Comparison of ENCODE assay signal across 11 cellular contexts in the genomic region with DNA sequence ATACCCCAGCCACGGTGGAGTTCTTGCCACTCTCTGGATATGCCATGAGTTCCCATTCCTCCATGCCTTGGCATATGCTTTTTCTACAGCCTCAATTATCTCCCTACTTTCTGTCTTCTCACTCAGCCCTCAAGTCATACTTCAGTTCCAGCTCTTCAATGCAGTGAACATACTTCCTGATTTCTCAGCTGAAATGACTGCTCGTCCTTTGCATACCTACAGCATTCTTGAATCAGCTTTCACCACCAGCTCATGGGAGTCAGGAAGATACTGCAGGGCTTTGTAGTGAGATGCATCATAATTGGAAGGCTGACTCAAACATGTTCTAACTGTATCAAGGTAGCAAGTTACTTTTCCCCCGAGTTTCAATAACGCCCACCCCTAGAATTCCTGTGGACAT.
DNase-seq lines count a peak whose midpoint lies in the region; ATAC-seq and TF ChIP-seq lines count a peak whose summit lies in the region.
"Had no signal": no experiment of that assay in that cellular context is flagged by ENCODE, and none has a peak within 500 bp of the region (broad histone marks: within the 10 kb centered on the region; RNA-seq: fewer than 3 reads in every experiment).

No MANE protein-coding gene starts in this region.

- H3K27me3 Mint-ChIP-seq in activated CD8-positive, alpha-beta T cell treated with anti-CD3 and anti-CD28 coated beads for 36 hours: peaks cover 3% of the 10 kb centered on the region
- H3K27me3 Mint-ChIP-seq in naive thymus-derived CD4-positive, alpha-beta T cell: peaks cover 0 to 18% (median 7%) of the 10 kb centered on the region in 5 donors

- peak; percentile 20 for DNase-seq in AG09309 (ENCODE audit: low read depth)
- DNase-seq in islet precursor cell: peak; percentile 72
- DNase-seq in NCI-H146 treated with DMSO at 0.1 percent for 48 hours (lab: John Stamatoyannopoulos, UW; ENCODE audit: unreplicated experiment): no peak
- DNase-seq in activated CD8-positive, alpha-beta T cell treated with anti-CD3 and anti-CD28 coated beads for 36 hours: no peak
- no peak for DNase-seq in naive thymus-derived CD4-positive, alpha-beta T cell
- DNase-seq: activated CD4-positive, alpha-beta T cell treated with anti-CD3 and anti-CD28 coated beads, Interleukin-2, amount 50 U/mL, for 4 hours; activated effector memory CD4-positive, alpha-beta T cell treated with Interleukin-2 at 50 U/mL for 16 hours; T-helper 2 cell had no signal

- no peaks in the 10 kb centered on the region for H3K36me3 ChIP-seq in naive thymus-derived CD4-positive, alpha-beta T cell (ENCODE audit: control insufficient read depth in 2 of 3, insufficient read depth in 3 of 3, low read length in 3 of 3)

- ATAC-seq in HG02852 (IDR thresholded peaks at IDR 0.05; ENCODE audit: unreplicated experiment) (peak; percentile 77), SK-N-SH treated with all-trans-retinoic acid at 6 μM for 48 hours (peak; percentile 88), GM19467 (IDR thresholded peaks at IDR 0.05; ENCODE audit: unreplicated experiment) (no peak)
- no peak for ATAC-seq in activated CD8-positive, alpha-beta T cell treated with anti-CD3 and anti-CD28 coated beads for 36 hours
- ATAC-seq in naive thymus-derived CD4-positive, alpha-beta T cell: no peak

- no peak overlapping the region for H3K4me3 ChIP-seq in AG09309 (ENCODE audit: control insufficient read depth, low read depth, low read length)
- H3K4me3 ChIP-seq in naive thymus-derived CD4-positive, alpha-beta T cell (ENCODE audit: low read length): no peak overlapping the region

- no peaks in the 10 kb centered on the region for H3K4me1 ChIP-seq in naive thymus-derived CD4-positive, alpha-beta T cell (ENCODE audit: control insufficient read depth in 2 of 2, insufficient read depth in 2 of 2, low read length in 2 of 2)

- no peak for TF ChIP-seq CTCF in AG09309 (IDR thresholded peaks at IDR 0.05; ENCODE audit: control insufficient read depth, insufficient read depth, low read depth, low read length, missing control alignments)
- no peak for TF ChIP-seq CTCF in activated CD8-positive, alpha-beta T cell treated with anti-CD3 and anti-CD28 coated beads for 36 hours (IDR thresholded peaks at IDR 0.05)

- H3K27me3 ChIP-seq in naive thymus-derived CD4-positive, alpha-beta T cell (ENCODE audit: control insufficient read depth in 2 of 2, insufficient read depth in 2 of 2, low read length in 2 of 2): no peaks in the 10 kb centered on the region

- no peaks in the 10 kb centered on the region for H3K9me3 Mint-ChIP-seq in activated CD8-positive, alpha-beta T cell treated with anti-CD3 and anti-CD28 coated beads for 36 hours
- no peaks in the 10 kb centered on the region for H3K9me3 Mint-ChIP-seq in naive thymus-derived CD4-positive, alpha-beta T cell

- H3K27ac Mint-ChIP-seq in activated CD8-positive, alpha-beta T cell treated with anti-CD3 and anti-CD28 coated beads for 36 hours: no peak overlapping the region
- no peak overlapping the region for H3K27ac Mint-ChIP-seq in naive thymus-derived CD4-positive, alpha-beta T cell

- CTCF ChIA-PET in activated CD8-positive, alpha-beta T cell treated with anti-CD3 and anti-CD28 coated beads for 36 hours (lab: Charles Lee): no interaction called here
- CTCF ChIA-PET in naive thymus-derived CD4-positive, alpha-beta T cell (lab: Charles Lee): no interaction called here

- H3K36me3 Mint-ChIP-seq in activated CD8-positive, alpha-beta T cell treated with anti-CD3 and anti-CD28 coated beads for 36 hours (ENCODE audit: low read depth): no peaks in the 10 kb centered on the region
- H3K36me3 Mint-ChIP-seq in naive thymus-derived CD4-positive, alpha-beta T cell: no peaks in the 10 kb centered on the region

- intact Hi-C loops in activated CD8-positive, alpha-beta T cell treated with anti-CD3 and anti-CD28 coated beads for 36 hours (cut with micrococcal nuclease): no loop called here
- intact Hi-C loops in naive thymus-derived CD4-positive, alpha-beta T cell (cut with micrococcal nuclease): no loop called here

- H3K9me3 ChIP-seq in naive thymus-derived CD4-positive, alpha-beta T cell (ENCODE audit: control insufficient read depth in 2 of 3, low read length in 3 of 3): no peaks in the 10 kb centered on the region

- POLR2A ChIA-PET in activated CD8-positive, alpha-beta T cell treated with anti-CD3 and anti-CD28 coated beads for 36 hours (lab: Charles Lee): no interaction called here
- POLR2A ChIA-PET in naive thymus-derived CD4-positive, alpha-beta T cell (lab: Charles Lee): no interaction called here

- no peak overlapping the region for H3K4me3 Mint-ChIP-seq in activated CD8-positive, alpha-beta T cell treated with anti-CD3 and anti-CD28 coated beads for 36 hours
- no peak overlapping the region for H3K4me3 Mint-ChIP-seq in naive thymus-derived CD4-positive, alpha-beta T cell

- H3K4me1 Mint-ChIP-seq in activated CD8-positive, alpha-beta T cell treated with anti-CD3 and anti-CD28 coated beads for 36 hours (ENCODE audit: low read depth): no peaks in the 10 kb centered on the region
- no peaks in the 10 kb centered on the region for H3K4me1 Mint-ChIP-seq in naive thymus-derived CD4-positive, alpha-beta T cell

- H3K27ac ChIP-seq in naive thymus-derived CD4-positive, alpha-beta T cell (ENCODE audit: low read depth, low read length): no peak overlapping the region

TF ChIP-seq in SK-N-SH treated with all-trans-retinoic acid at 6 μM for 48 hours, 23 proteins besides CTCF, POLR2A, EP300 and RAD21:
- no peak for TF ChIP-seq CSDC2 (CRISPR knock-in tag; IDR thresholded peaks at IDR 0.05)
- TF ChIP-seq GLIS3 (CRISPR knock-in tag; IDR thresholded peaks at IDR 0.05): no peak
- TF ChIP-seq ZFP3 (CRISPR knock-in tag; IDR thresholded peaks at IDR 0.05): no peak
- TF ChIP-seq, protein P1, sequence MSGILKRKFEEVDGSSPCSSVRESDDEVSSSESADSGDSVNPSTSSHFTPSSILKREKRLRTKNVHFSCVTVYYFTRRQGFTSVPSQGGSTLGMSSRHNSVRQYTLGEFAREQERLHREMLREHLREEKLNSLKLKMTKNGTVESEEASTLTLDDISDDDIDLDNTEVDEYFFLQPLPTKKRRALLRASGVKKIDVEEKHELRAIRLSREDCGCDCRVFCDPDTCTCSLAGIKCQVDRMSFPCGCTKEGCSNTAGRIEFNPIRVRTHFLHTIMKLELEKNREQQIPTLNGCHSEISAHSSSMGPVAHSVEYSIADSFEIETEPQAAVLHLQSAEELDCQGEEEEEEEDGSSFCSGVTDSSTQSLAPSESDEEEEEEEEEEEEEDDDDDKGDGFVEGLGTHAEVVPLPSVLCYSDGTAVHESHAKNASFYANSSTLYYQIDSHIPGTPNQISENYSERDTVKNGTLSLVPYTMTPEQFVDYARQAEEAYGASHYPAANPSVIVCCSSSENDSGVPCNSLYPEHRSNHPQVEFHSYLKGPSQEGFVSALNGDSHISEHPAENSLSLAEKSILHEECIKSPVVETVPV (CRISPR knock-in tag; IDR thresholded peaks at IDR 0.05): no peak
- no peak for TF ChIP-seq TOX (CRISPR knock-in tag; IDR thresholded peaks at IDR 0.05; ENCODE audit: borderline replicate concordance)
- no peak for TF ChIP-seq ARNTL (CRISPR knock-in tag; IDR thresholded peaks at IDR 0.05; ENCODE audit: borderline replicate concordance, low read depth)
- no peak for TF ChIP-seq ZC3H10 (CRISPR knock-in tag; IDR thresholded peaks at IDR 0.05)

Comparison
In these comparisons a context has a peak if more than half of its experiments do, and no peak if none do; other contexts are left out.
1. DNase-seq: peak in AG09309 (single experiment) and islet precursor cell (single experiment); none in NCI-H146 treated with DMSO at 0.1 percent for 48 hours (single experiment), activated CD8-positive, alpha-beta T cell treated with anti-CD3 and anti-CD28 coated beads for 36 hours (single experiment) and naive thymus-derived CD4-positive, alpha-beta T cell (0 of 9).
2. ATAC-seq: peak in HG02852 (single experiment) and SK-N-SH treated with all-trans-retinoic acid at 6 μM for 48 hours (single experiment); none in GM19467 (single experiment), activated CD8-positive, alpha-beta T cell treated with anti-CD3 and anti-CD28 coated beads for 36 hours (single experiment) and naive thymus-derived CD4-positive, alpha-beta T cell (single experiment).